ENCODE assay signal across 20 cellular contexts in the genomic region with DNA sequence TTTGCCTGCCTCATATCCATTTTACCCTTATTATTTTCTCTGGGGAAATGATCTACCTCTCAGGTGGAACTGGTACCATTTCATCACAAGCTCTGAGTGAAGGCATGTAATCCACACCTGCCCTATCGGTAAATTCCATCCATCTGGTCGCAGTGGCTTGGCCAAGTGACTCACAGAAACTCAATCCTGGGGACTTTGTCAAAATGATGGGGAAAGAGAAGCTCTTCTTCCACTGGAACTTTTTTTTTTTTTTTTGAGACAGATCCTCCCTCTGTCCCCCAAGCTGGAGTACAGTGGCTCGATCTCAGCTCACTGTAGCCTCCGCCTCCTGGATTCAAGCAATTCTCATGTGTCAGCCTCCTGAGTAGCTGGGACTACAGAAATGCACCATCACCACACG. TPM values are rescaled to one million over a fixed set of nuclear protein-coding genes. Genes with fewer than 3 reads are reported as not detected.
A peak's percentile ranks its signal among the peaks of the same experiment; 100 is the strongest.
DNase-seq lines count a peak whose midpoint lies in the region; ATAC-seq and TF ChIP-seq lines count a peak whose summit lies in the region.
"Had no signal": no experiment of that assay in that cellular context is flagged by ENCODE, and none has a peak within 500 bp of the region (broad histone marks: within the 10 kb centered on the region; RNA-seq: fewer than 3 reads in every experiment).

No MANE protein-coding gene starts in this region.

- peaks cover 3 to 19% of the 10 kb centered on the region in 2 donors for H3K4me1 ChIP-seq in right atrium auricular region
- H3K4me1 ChIP-seq: colonic mucosa, parathyroid adenoma had no signal

- no peaks in the 10 kb centered on the region for H3K36me3 Mint-ChIP-seq in WTC11
- H3K36me3 Mint-ChIP-seq: CD4-positive, CD25-positive, alpha-beta regulatory T cell; naive B cell; type B pancreatic cell had no signal

- CTCF ChIA-PET in WTC11 (lab: Charles Lee) = interaction anchor here (0.6 to 1.7 kb wide), 5 partner anchors 10 to 329 kb away, joined by 3 to 7 read pairs (median 5); no protein-coding TSS in a partner anchor

- peak overlapping the region; percentile 81 to 93 for H3K27ac ChIP-seq in right atrium auricular region
- H3K27ac ChIP-seq: colonic mucosa, parathyroid adenoma had no signal

- H3K27me3 ChIP-seq in right atrium auricular region = no peaks in the 10 kb centered on the region
- H3K27me3 ChIP-seq: colonic mucosa, gastroesophageal sphincter had no signal

- no peaks in the 10 kb centered on the region for H3K9me3 Mint-ChIP-seq in WTC11
- H3K9me3 Mint-ChIP-seq: activated naive CD4-positive, alpha-beta T cell treated with anti-CD3 and anti-CD28 coated beads for 36 hours; CD4-positive, CD25-positive, alpha-beta regulatory T cell had no signal

- no peaks in the 10 kb centered on the region for H3K4me1 Mint-ChIP-seq in WTC11
- H3K4me1 Mint-ChIP-seq: CD4-positive, CD25-positive, alpha-beta regulatory T cell had no signal

- peak overlapping the region; percentile 41 to 61 for H3K4me3 ChIP-seq in right atrium auricular region
- H3K4me3 ChIP-seq: colonic mucosa, gastroesophageal sphincter, lung had no signal

- intact Hi-C loops in left ventricle myocardium superior (cut with micrococcal nuclease) = no loop called here

- no peak for ATAC-seq in left ventricle myocardium superior
- peak; percentile 57 for ATAC-seq in SK-N-SH treated with all-trans-retinoic acid at 6 μM for 48 hours
- no peak for ATAC-seq in WTC11
- ATAC-seq in HG03039 (IDR thresholded peaks at IDR 0.05; ENCODE audit: unreplicated experiment) = no peak
- ATAC-seq: gastroesophageal sphincter had no signal

- H3K27ac Mint-ChIP-seq in WTC11 = no peak overlapping the region
- H3K27ac Mint-ChIP-seq: activated naive CD4-positive, alpha-beta T cell treated with anti-CD3 and anti-CD28 coated beads for 36 hours; CD4-positive, CD25-positive, alpha-beta regulatory T cell; type B pancreatic cell had no signal

- no peak for DNase-seq in right atrium auricular region (ENCODE audit: low spot score)
- no peak for DNase-seq in left ventricle myocardium superior
- DNase-seq in left kidney (ENCODE audit: low read depth, low spot score) = peak; percentile 76
- no peak for DNase-seq in WTC11 (ENCODE audit: low spot score)
- DNase-seq in NCI-H524 (lab: John Stamatoyannopoulos, UW) = no peak
- DNase-seq in NCI-H1048 (lab: John Stamatoyannopoulos, UW) = no peak
- DNase-seq: activated naive CD4-positive, alpha-beta T cell treated with anti-CD3 and anti-CD28 coated beads for 36 hours; CD4-positive, CD25-positive, alpha-beta regulatory T cell; colonic mucosa; naive B cell; NCI-H2081; NCI-H510A treated with DMSO at 0.1 percent for 48 hours; stimulated activated CD4-positive, alpha-beta T cell treated with anti-CD3 and anti-CD28 coated beads, Interleukin-12 subunit alpha, Interleukin-12 subunit beta, amount 100 ng/mL, for 4 hours; T-helper 9 cell had no signal

- no peak overlapping the region for H3K4me3 Mint-ChIP-seq in WTC11
- H3K4me3 Mint-ChIP-seq: activated naive CD4-positive, alpha-beta T cell treated with anti-CD3 and anti-CD28 coated beads for 36 hours; CD4-positive, CD25-positive, alpha-beta regulatory T cell; naive B cell; type B pancreatic cell had no signal

- POLR2A ChIA-PET in WTC11 (lab: Charles Lee) = no interaction called here

- peaks cover 68% of the 10 kb centered on the region for H3K27me3 Mint-ChIP-seq in WTC11 (ENCODE audit: low read depth)
- H3K27me3 Mint-ChIP-seq: naive B cell had no signal

- peaks cover 66% of the 10 kb centered on the region for H3K36me3 ChIP-seq in right atrium auricular region
- H3K36me3 ChIP-seq: colonic mucosa, gastroesophageal sphincter had no signal

- H3K9me3 ChIP-seq in right atrium auricular region = no peaks in the 10 kb centered on the region
- H3K9me3 ChIP-seq: colonic mucosa, gastroesophageal sphincter had no signal

- TF ChIP-seq CTCF in right atrium auricular region (IDR thresholded peaks at IDR 0.05) (no peak), WTC11 (IDR thresholded peaks at IDR 0.05) (no peak)

TF ChIP-seq in SK-N-SH treated with all-trans-retinoic acid at 6 μM for 48 hours, 23 proteins besides CTCF, POLR2A, EP300 and RAD21 (continues in another document):
- no peak for TF ChIP-seq TOX (CRISPR knock-in tag; IDR thresholded peaks at IDR 0.05; ENCODE audit: borderline replicate concordance)
- no peak for TF ChIP-seq ZFP3 (CRISPR knock-in tag; IDR thresholded peaks at IDR 0.05)
- no peak for TF ChIP-seq OSR1 (CRISPR knock-in tag; IDR thresholded peaks at IDR 0.05)
- TF ChIP-seq BACH2 (CRISPR knock-in tag; IDR thresholded peaks at IDR 0.05; ENCODE audit: borderline replicate concordance) = no peak
- no peak for TF ChIP-seq SNAI2 (CRISPR knock-in tag; IDR thresholded peaks at IDR 0.05)
- no peak for TF ChIP-seq CSDC2 (CRISPR knock-in tag; IDR thresholded peaks at IDR 0.05)
- TF ChIP-seq RARB (CRISPR knock-in tag; IDR thresholded peaks at IDR 0.05) = no peak
- no peak for TF ChIP-seq ZC3H10 (CRISPR knock-in tag; IDR thresholded peaks at IDR 0.05)
- no peak for TF ChIP-seq ZNF565 (CRISPR knock-in tag; conservative IDR thresholded peaks at IDR 0.05; ENCODE audit: low read depth)
- TF ChIP-seq, protein P1, sequence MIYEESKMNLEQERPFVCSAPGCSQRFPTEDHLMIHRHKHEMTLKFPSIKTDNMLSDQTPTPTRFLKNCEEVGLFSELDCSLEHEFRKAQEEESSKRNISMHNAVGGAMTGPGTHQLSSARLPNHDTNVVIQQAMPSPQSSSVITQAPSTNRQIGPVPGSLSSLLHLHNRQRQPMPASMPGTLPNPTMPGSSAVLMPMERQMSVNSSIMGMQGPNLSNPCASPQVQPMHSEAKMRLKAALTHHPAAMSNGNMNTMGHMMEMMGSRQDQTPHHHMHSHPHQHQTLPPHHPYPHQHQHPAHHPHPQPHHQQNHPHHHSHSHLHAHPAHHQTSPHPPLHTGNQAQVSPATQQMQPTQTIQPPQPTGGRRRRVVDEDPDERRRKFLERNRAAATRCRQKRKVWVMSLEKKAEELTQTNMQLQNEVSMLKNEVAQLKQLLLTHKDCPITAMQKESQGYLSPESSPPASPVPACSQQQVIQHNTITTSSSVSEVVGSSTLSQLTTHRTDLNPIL (CRISPR knock-in tag; IDR thresholded peaks at IDR 0.05; ENCODE audit: low read depth) = no peak
- TF ChIP-seq GLIS3 (CRISPR knock-in tag; IDR thresholded peaks at IDR 0.05) = no peak
- TF ChIP-seq PPARA (CRISPR knock-in tag; IDR thresholded peaks at IDR 0.05; ENCODE audit: borderline replicate concordance) = no peak
- no peak for TF ChIP-seq ZNF70 (CRISPR knock-in tag; IDR thresholded peaks at IDR 0.05)

TF ChIP-seq in WTC11, 78 proteins besides CTCF, POLR2A, EP300 and RAD21 (continues in another document):
- TF ChIP-seq, protein P2, sequence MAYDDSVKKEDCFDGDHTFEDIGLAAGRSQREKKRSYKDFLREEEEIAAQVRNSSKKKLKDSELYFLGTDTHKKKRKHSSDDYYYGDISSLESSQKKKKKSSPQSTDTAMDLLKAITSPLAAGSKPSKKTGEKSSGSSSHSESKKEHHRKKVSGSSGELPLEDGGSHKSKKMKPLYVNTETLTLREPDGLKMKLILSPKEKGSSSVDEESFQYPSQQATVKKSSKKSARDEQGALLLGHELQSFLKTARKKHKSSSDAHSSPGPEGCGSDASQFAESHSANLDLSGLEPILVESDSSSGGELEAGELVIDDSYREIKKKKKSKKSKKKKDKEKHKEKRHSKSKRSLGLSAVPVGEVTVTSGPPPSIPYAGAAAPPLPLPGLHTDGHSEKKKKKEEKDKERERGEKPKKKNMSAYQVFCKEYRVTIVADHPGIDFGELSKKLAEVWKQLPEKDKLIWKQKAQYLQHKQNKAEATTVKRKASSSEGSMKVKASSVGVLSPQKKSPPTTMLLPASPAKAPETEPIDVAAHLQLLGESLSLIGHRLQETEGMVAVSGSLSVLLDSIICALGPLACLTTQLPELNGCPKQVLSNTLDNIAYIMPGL (CRISPR knock-in tag; IDR thresholded peaks at IDR 0.05) = no peak
- TF ChIP-seq CREM (CRISPR knock-in tag; IDR thresholded peaks at IDR 0.05) (no peak), ZNF671 (CRISPR knock-in tag; IDR thresholded peaks at IDR 0.05) (no peak), SMAD3 (CRISPR knock-in tag; IDR thresholded peaks at IDR 0.05; ENCODE audit: borderline replicate concordance) (no peak), TCF7 (CRISPR knock-in tag; IDR thresholded peaks at IDR 0.05; ENCODE audit: low read depth) (no peak), FOXJ3 (CRISPR knock-in tag; IDR thresholded peaks at IDR 0.05; ENCODE audit: borderline replicate concordance) (no peak)
- TF ChIP-seq, protein P3, sequence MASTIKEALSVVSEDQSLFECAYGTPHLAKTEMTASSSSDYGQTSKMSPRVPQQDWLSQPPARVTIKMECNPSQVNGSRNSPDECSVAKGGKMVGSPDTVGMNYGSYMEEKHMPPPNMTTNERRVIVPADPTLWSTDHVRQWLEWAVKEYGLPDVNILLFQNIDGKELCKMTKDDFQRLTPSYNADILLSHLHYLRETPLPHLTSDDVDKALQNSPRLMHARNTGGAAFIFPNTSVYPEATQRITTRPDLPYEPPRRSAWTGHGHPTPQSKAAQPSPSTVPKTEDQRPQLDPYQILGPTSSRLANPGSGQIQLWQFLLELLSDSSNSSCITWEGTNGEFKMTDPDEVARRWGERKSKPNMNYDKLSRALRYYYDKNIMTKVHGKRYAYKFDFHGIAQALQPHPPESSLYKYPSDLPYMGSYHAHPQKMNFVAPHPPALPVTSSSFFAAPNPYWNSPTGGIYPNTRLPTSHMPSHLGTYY (CRISPR knock-in tag; IDR thresholded peaks at IDR 0.05) = no peak
- TF ChIP-seq, protein P4, sequence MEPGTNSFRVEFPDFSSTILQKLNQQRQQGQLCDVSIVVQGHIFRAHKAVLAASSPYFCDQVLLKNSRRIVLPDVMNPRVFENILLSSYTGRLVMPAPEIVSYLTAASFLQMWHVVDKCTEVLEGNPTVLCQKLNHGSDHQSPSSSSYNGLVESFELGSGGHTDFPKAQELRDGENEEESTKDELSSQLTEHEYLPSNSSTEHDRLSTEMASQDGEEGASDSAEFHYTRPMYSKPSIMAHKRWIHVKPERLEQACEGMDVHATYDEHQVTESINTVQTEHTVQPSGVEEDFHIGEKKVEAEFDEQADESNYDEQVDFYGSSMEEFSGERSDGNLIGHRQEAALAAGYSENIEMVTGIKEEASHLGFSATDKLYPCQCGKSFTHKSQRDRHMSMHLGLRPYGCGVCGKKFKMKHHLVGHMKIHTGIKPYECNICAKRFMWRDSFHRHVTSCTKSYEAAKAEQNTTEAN (CRISPR knock-in tag; IDR thresholded peaks at IDR 0.05) = no peak
- TF ChIP-seq, protein P5, sequence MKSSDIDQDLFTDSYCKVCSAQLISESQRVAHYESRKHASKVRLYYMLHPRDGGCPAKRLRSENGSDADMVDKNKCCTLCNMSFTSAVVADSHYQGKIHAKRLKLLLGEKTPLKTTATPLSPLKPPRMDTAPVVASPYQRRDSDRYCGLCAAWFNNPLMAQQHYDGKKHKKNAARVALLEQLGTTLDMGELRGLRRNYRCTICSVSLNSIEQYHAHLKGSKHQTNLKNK (CRISPR knock-in tag; IDR thresholded peaks at IDR 0.05) = no peak

RNA-seq across cellular contexts. Expression of a gene that starts 48.3 kb away (rescaled TPM):
- total RNA-seq in right atrium auricular region (1,000 to 10,000 TPM; 3,842 to 8,672 TPM), left ventricle myocardium superior (1,326 TPM), WTC11 (2021) (not detected in 3 replicates)
- total RNA-seq: activated naive CD4-positive, alpha-beta T cell treated with anti-CD3 and anti-CD28 coated beads for 36 hours; CD4-positive, CD25-positive, alpha-beta regulatory T cell; gastroesophageal sphincter had no signal

Comparison
In these comparisons a context has a peak if more than half of its experiments do, and no peak if none do; other contexts are left out.
1. RNA of a gene that starts 48.3 kb away (total RNA-seq): 3,842 to 8,672 TPM in right atrium auricular region and 1,326 TPM in left ventricle myocardium superior (single experiment); not detected in WTC11; every median in the first group is over 1,000 times any median in the second.